ENCODE assay signal across 1 cellular context in the genomic region with DNA sequence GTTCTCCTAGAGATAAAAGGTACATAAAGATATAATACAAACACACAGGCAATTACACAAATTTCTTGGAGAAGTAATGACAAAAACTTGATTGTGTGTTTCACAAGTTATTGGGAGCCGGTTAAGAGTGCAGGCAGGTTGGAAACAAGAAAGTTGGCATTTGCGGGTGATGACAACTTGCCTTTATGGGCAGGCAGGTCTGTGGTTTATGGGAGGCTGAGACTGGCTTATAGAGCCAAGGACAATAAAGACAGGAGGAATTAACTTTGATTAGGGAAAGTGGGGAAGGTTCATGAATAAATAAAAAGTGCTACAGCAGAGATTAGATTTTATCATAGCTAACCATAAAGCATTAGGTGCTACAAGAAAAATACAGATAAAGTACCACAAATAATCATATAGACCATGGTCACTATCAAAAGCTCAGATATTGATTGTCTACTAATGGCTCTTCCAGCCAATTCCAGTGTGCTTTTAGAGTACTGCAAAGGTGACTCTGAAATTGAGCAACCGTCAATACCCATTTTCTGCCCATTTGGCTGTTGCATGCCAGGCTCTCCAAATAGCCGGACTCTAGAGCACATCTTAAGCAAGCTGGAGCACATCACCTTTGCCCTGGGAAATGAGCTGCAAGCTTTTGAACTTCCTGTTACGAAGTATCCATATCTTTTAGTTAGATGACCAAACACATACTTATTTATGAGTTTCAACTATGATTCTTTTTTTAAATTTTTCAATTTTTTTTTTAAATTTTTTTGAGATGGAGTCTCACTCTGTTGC.
TF ChIP-seq lines count a peak whose summit lies in the region.

No MANE protein-coding gene starts in this region.

TF ChIP-seq in IMR-90, 13 proteins besides CTCF, POLR2A, EP300 and RAD21:
- TF ChIP-seq, protein P1, sequence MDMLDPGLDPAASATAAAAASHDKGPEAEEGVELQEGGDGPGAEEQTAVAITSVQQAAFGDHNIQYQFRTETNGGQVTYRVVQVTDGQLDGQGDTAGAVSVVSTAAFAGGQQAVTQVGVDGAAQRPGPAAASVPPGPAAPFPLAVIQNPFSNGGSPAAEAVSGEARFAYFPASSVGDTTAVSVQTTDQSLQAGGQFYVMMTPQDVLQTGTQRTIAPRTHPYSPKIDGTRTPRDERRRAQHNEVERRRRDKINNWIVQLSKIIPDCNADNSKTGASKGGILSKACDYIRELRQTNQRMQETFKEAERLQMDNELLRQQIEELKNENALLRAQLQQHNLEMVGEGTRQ (IDR thresholded peaks at IDR 0.05; ENCODE audit: low read depth, low read length) = no peak
- TF ChIP-seq, protein P2, sequence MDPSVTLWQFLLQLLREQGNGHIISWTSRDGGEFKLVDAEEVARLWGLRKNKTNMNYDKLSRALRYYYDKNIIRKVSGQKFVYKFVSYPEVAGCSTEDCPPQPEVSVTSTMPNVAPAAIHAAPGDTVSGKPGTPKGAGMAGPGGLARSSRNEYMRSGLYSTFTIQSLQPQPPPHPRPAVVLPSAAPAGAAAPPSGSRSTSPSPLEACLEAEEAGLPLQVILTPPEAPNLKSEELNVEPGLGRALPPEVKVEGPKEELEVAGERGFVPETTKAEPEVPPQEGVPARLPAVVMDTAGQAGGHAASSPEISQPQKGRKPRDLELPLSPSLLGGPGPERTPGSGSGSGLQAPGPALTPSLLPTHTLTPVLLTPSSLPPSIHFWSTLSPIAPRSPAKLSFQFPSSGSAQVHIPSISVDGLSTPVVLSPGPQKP (IDR thresholded peaks at IDR 0.05; ENCODE audit: borderline replicate concordance, low read depth, low read length) = no peak
